Comparison of ENCODE assay signal across 28 cellular contexts in the genomic region with DNA sequence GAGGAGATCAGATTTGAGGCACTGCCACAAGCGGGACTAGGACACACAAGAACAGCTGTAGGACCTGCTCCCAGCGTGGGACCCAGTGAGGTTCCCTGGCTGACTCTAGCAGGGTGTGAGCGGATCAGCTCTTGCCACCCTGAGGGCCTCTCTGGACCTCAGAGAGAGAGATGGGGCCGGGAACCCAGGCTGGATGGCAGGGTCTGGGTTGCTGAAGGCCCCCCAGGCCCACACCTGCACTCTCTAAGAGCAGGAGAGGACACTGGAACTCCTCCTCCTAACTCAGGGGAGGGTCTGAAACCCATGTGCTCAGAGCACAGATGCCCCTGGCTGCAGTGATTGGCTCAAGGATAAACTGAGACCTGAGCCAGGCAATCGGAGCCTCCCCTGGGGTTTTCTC. TPM values are rescaled to one million over a fixed set of nuclear protein-coding genes. Genes with fewer than 3 reads are reported as not detected.
A peak's percentile ranks its signal among the peaks of the same experiment; 100 is the strongest.
DNase-seq lines count a peak whose midpoint lies in the region; ATAC-seq and TF ChIP-seq lines count a peak whose summit lies in the region.
"Had no signal": no experiment of that assay in that cellular context is flagged by ENCODE, and none has a peak within 500 bp of the region (broad histone marks: within the 10 kb centered on the region; RNA-seq: fewer than 3 reads in every experiment).

No MANE protein-coding gene starts in this region.

- no peaks in the 10 kb centered on the region for H3K27me3 ChIP-seq in spleen (replicated peaks in 1 of 7)
- no peaks in the 10 kb centered on the region for H3K27me3 ChIP-seq in thyroid gland
- H3K27me3 ChIP-seq in breast epithelium: no peaks in the 10 kb centered on the region
- H3K27me3 ChIP-seq: left lung, Peyer's patch, stomach, tibial nerve had no signal

- no peaks in the 10 kb centered on the region for H3K27me3 Mint-ChIP-seq in activated CD8-positive, alpha-beta T cell treated with anti-CD3 and anti-CD28 coated beads for 36 hours
- no peaks in the 10 kb centered on the region for H3K27me3 Mint-ChIP-seq in activated CD8-positive, alpha-beta T cell treated with anti-CD3 and anti-CD28 coated beads, Interleukin-2, amount 10 ng/mL, durations not matched to agents 7 days and 5 days (ENCODE audit: low read depth)
- H3K27me3 Mint-ChIP-seq in activated naive CD8-positive, alpha-beta T cell treated with anti-CD3 and anti-CD28 coated beads for 36 hours: no peaks in the 10 kb centered on the region
- H3K27me3 Mint-ChIP-seq: activated CD4-positive, alpha-beta T cell treated with anti-CD3 and anti-CD28 coated beads, Interleukin-2, amount 10 ng/mL, durations not matched to agents 7 days and 5 days; activated naive CD8-positive, alpha-beta T cell treated with anti-CD3 and anti-CD28 coated beads, Interleukin-2, amount 10 ng/mL, durations not matched to agents 7 days and 5 days had no signal

- H3K27ac Mint-ChIP-seq in activated CD8-positive, alpha-beta T cell treated with anti-CD3 and anti-CD28 coated beads for 36 hours: peak overlapping the region; percentile 88
- H3K27ac Mint-ChIP-seq in activated CD8-positive, alpha-beta T cell treated with anti-CD3 and anti-CD28 coated beads, Interleukin-2, amount 10 ng/mL, durations not matched to agents 7 days and 5 days: no peak overlapping the region
- H3K27ac Mint-ChIP-seq in activated naive CD8-positive, alpha-beta T cell treated with anti-CD3 and anti-CD28 coated beads for 36 hours: peak overlapping the region; percentile 29
- H3K27ac Mint-ChIP-seq: activated naive CD8-positive, alpha-beta T cell treated with anti-CD3 and anti-CD28 coated beads, Interleukin-2, amount 10 ng/mL, durations not matched to agents 7 days and 5 days had no signal

- no peak overlapping the region for H3K4me3 ChIP-seq in spleen
- H3K4me3 ChIP-seq in thyroid gland (replicated peaks in 1 of 3): no peak overlapping the region
- no peak overlapping the region for H3K4me3 ChIP-seq in breast epithelium
- H3K4me3 ChIP-seq: left lung, Peyer's patch, skin epidermis, stomach, tibial nerve had no signal

- CTCF ChIA-PET in activated CD8-positive, alpha-beta T cell treated with anti-CD3 and anti-CD28 coated beads for 36 hours (lab: Charles Lee): no interaction called here
- CTCF ChIA-PET in activated CD8-positive, alpha-beta T cell treated with anti-CD3 and anti-CD28 coated beads, Interleukin-2, amount 10 ng/mL, durations not matched to agents 7 days and 5 days (lab: Charles Lee): no interaction called here

- TF ChIP-seq POLR2A in GM19099 (IDR thresholded peaks at IDR 0.05; ENCODE audit: extremely low read depth, insufficient read length, low read depth) (peak; percentile 27), spleen (IDR thresholded peaks at IDR 0.05) (no peak), thyroid gland (IDR thresholded peaks at IDR 0.05) (no peak), breast epithelium (IDR thresholded peaks at IDR 0.05) (no peak)

- 90 to 100% (median 95%) methylated on average over 2 to 5 of the region's 5 CpGs for WGBS in spleen, 5 donors
- WGBS in thyroid gland, 2 donors: 83 to 92% methylated on average over 1 to 5 of the region's 5 CpGs

- H3K4me1 ChIP-seq in spleen: peaks cover 20 to 78% (median 47%) of the 10 kb centered on the region in 6 donors
- H3K4me1 ChIP-seq in thyroid gland: peaks cover 8 to 23% of the 10 kb centered on the region in 2 donors
- no peaks in the 10 kb centered on the region for H3K4me1 ChIP-seq in breast epithelium
- H3K4me1 ChIP-seq: parathyroid adenoma had no signal

- H3K36me3 ChIP-seq in spleen: peaks cover 0 to 90% (median 36%) of the 10 kb centered on the region in 6 donors
- H3K36me3 ChIP-seq in thyroid gland: peaks cover 13 to 15% of the 10 kb centered on the region in 2 donors
- peaks cover 9% of the 10 kb centered on the region for H3K36me3 ChIP-seq in breast epithelium

- POLR2A ChIA-PET in activated CD8-positive, alpha-beta T cell treated with anti-CD3 and anti-CD28 coated beads for 36 hours (lab: Charles Lee): interaction anchor here (0.9 to 13.2 kb wide), 4 partner anchors 8 to 222 kb away, joined by 3 to 167 read pairs (median 32); partner anchors contain the start of genes ATF5, IL4I1 and NUP62
- POLR2A ChIA-PET in activated CD8-positive, alpha-beta T cell treated with anti-CD3 and anti-CD28 coated beads, Interleukin-2, amount 10 ng/mL, durations not matched to agents 7 days and 5 days (lab: Charles Lee): interaction anchor here (0.6 to 1.8 kb wide), 4 partner anchors 10 to 319 kb away, joined by 3 to 7 read pairs (median 4); partner anchors contain the start of genes ATF5 and NUP62

- H3K4me1 Mint-ChIP-seq in activated CD8-positive, alpha-beta T cell treated with anti-CD3 and anti-CD28 coated beads for 36 hours (ENCODE audit: low read depth): peaks cover 67% of the 10 kb centered on the region
- H3K4me1 Mint-ChIP-seq in activated CD8-positive, alpha-beta T cell treated with anti-CD3 and anti-CD28 coated beads, Interleukin-2, amount 10 ng/mL, durations not matched to agents 7 days and 5 days (ENCODE audit: low read depth): peaks cover 30% of the 10 kb centered on the region
- peaks cover 45% of the 10 kb centered on the region for H3K4me1 Mint-ChIP-seq in activated naive CD8-positive, alpha-beta T cell treated with anti-CD3 and anti-CD28 coated beads for 36 hours

- H3K36me3 Mint-ChIP-seq in activated CD8-positive, alpha-beta T cell treated with anti-CD3 and anti-CD28 coated beads for 36 hours (ENCODE audit: low read depth): peaks cover 76% of the 10 kb centered on the region
- peaks cover 74% of the 10 kb centered on the region for H3K36me3 Mint-ChIP-seq in activated CD8-positive, alpha-beta T cell treated with anti-CD3 and anti-CD28 coated beads, Interleukin-2, amount 10 ng/mL, durations not matched to agents 7 days and 5 days (ENCODE audit: low read depth)
- H3K36me3 Mint-ChIP-seq in activated naive CD8-positive, alpha-beta T cell treated with anti-CD3 and anti-CD28 coated beads for 36 hours: peaks cover 61% of the 10 kb centered on the region

- H3K4me3 Mint-ChIP-seq in activated CD8-positive, alpha-beta T cell treated with anti-CD3 and anti-CD28 coated beads for 36 hours: no peak overlapping the region
- no peak overlapping the region for H3K4me3 Mint-ChIP-seq in activated CD8-positive, alpha-beta T cell treated with anti-CD3 and anti-CD28 coated beads, Interleukin-2, amount 10 ng/mL, durations not matched to agents 7 days and 5 days
- H3K4me3 Mint-ChIP-seq in activated naive CD8-positive, alpha-beta T cell treated with anti-CD3 and anti-CD28 coated beads for 36 hours: no peak overlapping the region
- H3K4me3 Mint-ChIP-seq: activated CD4-positive, alpha-beta T cell treated with anti-CD3 and anti-CD28 coated beads, Interleukin-2, amount 10 ng/mL, durations not matched to agents 7 days and 5 days; activated naive CD8-positive, alpha-beta T cell treated with anti-CD3 and anti-CD28 coated beads, Interleukin-2, amount 10 ng/mL, durations not matched to agents 7 days and 5 days; neural crest cell had no signal

- TF ChIP-seq CTCF in activated CD8-positive, alpha-beta T cell treated with anti-CD3 and anti-CD28 coated beads for 36 hours (IDR thresholded peaks at IDR 0.05): no peak
- TF ChIP-seq CTCF in spleen (IDR thresholded peaks at IDR 0.05 in 8 of 11, conservative IDR thresholded peaks at IDR 0.05 in 3 of 11) (no peak), thyroid gland (IDR thresholded peaks at IDR 0.05) (no peak), breast epithelium (IDR thresholded peaks at IDR 0.05) (no peak)

- no peak for ATAC-seq in activated CD8-positive, alpha-beta T cell treated with anti-CD3 and anti-CD28 coated beads for 36 hours
- no peak for ATAC-seq in activated CD8-positive, alpha-beta T cell treated with anti-CD3 and anti-CD28 coated beads, Interleukin-2, amount 10 ng/mL, durations not matched to agents 7 days and 5 days
- ATAC-seq: left lung had no signal

- H3K27ac ChIP-seq in spleen (peak overlapping the region in 6 of 8 donors; percentile 9 to 80 (median 64)), thyroid gland (no peak overlapping the region), breast epithelium (no peak overlapping the region)
- H3K27ac ChIP-seq: parathyroid adenoma, stomach, VCaP had no signal

- DNase-seq in activated CD8-positive, alpha-beta T cell treated with anti-CD3 and anti-CD28 coated beads for 36 hours: no peak
- DNase-seq in activated CD8-positive, alpha-beta T cell treated with anti-CD3 and anti-CD28 coated beads, Interleukin-2, amount 10 ng/mL, durations not matched to agents 7 days and 5 days: no peak
- no peak for DNase-seq in activated naive CD8-positive, alpha-beta T cell treated with anti-CD3 and anti-CD28 coated beads for 36 hours
- DNase-seq in spleen (no peak), thyroid gland (no peak), breast epithelium (ENCODE audit: low spot score in 2 of 2) (no peak), NCI-H748 treated with DMSO at 0.1 percent for 48 hours (lab: John Stamatoyannopoulos, UW) (no peak)
- DNase-seq: activated CD4-positive, alpha-beta T cell treated with anti-CD3 and anti-CD28 coated beads, Interleukin-2, amount 10 ng/mL, durations not matched to agents 7 days and 5 days; activated naive CD8-positive, alpha-beta T cell treated with anti-CD3 and anti-CD28 coated beads, Interleukin-2, amount 10 ng/mL, durations not matched to agents 7 days and 5 days; central memory CD4-positive, alpha-beta T cell; DMS153; erythroblast; glutamatergic neuron; Karpas-422; left lung; mesenchymal stem cell; NCI-H2029; Peyer's patch; retina; SIG-M5; stomach; T-helper 9 cell had no signal

- intact Hi-C loops in activated CD8-positive, alpha-beta T cell treated with anti-CD3 and anti-CD28 coated beads for 36 hours (cut with micrococcal nuclease): no loop called here
- intact Hi-C loops in spleen (cut with DNase I; ENCODE audit: low total_unique reads): no loop called here
- intact Hi-C loops in thyroid gland (cut with DNase I): no loop called here
- intact Hi-C loops in breast epithelium (cut with DNase I; ENCODE audit: low total_unique reads): no loop called here

- H3K9me3 Mint-ChIP-seq in activated CD8-positive, alpha-beta T cell treated with anti-CD3 and anti-CD28 coated beads for 36 hours: no peaks in the 10 kb centered on the region
- H3K9me3 Mint-ChIP-seq in activated CD8-positive, alpha-beta T cell treated with anti-CD3 and anti-CD28 coated beads, Interleukin-2, amount 10 ng/mL, durations not matched to agents 7 days and 5 days (ENCODE audit: insufficient read depth): no peaks in the 10 kb centered on the region
- no peaks in the 10 kb centered on the region for H3K9me3 Mint-ChIP-seq in activated naive CD8-positive, alpha-beta T cell treated with anti-CD3 and anti-CD28 coated beads for 36 hours
- H3K9me3 Mint-ChIP-seq: activated CD4-positive, alpha-beta T cell treated with anti-CD3 and anti-CD28 coated beads, Interleukin-2, amount 10 ng/mL, durations not matched to agents 7 days and 5 days; activated naive CD8-positive, alpha-beta T cell treated with anti-CD3 and anti-CD28 coated beads, Interleukin-2, amount 10 ng/mL, durations not matched to agents 7 days and 5 days; neural crest cell had no signal

- H3K9me3 ChIP-seq in spleen: no peaks in the 10 kb centered on the region
- no peaks in the 10 kb centered on the region for H3K9me3 ChIP-seq in thyroid gland
- no peaks in the 10 kb centered on the region for H3K9me3 ChIP-seq in breast epithelium
- H3K9me3 ChIP-seq: left lung, Peyer's patch, stomach, tibial nerve had no signal

RNA-seq across cellular contexts. Expression of gene IL4I1, which starts 13.5 kb away (rescaled TPM):
- total RNA-seq in activated CD8-positive, alpha-beta T cell treated with anti-CD3 and anti-CD28 coated beads for 36 hours: 10 to 100 TPM; 16.1 to 16.2 TPM
- 1 to 10 TPM; 1.2 to 1.6 TPM for total RNA-seq in activated CD8-positive, alpha-beta T cell treated with anti-CD3 and anti-CD28 coated beads, Interleukin-2, amount 10 ng/mL, durations not matched to agents 7 days and 5 days
- total RNA-seq in activated naive CD8-positive, alpha-beta T cell treated with anti-CD3 and anti-CD28 coated beads for 36 hours: 1 to 10 TPM; 2.3 to 2.9 TPM
- total RNA-seq in spleen: 10 to 100 TPM in 1 of 7 donors, 1 to 10 TPM in 6; 1.1 to 20.2 (median 2.8) TPM
- polyA plus RNA-seq in spleen: 1 to 10 TPM; 3.9 to 9.3 (median 6.4) TPM
- total RNA-seq in thyroid gland: under 1 TPM in 1 of 4 donors, not detected in 3; 0.83 TPM
- 1 to 10 TPM in 1 of 3 donors, under 1 TPM in 2; 0.48 to 2.2 (median 0.66) TPM for total RNA-seq in breast epithelium
- total RNA-seq: Peyer's patch had no signal

RNA-seq across cellular contexts. Expression of gene ATF5, which starts 18.8 kb away (rescaled TPM):
- total RNA-seq in activated CD8-positive, alpha-beta T cell treated with anti-CD3 and anti-CD28 coated beads for 36 hours: 10 to 100 TPM; 11.8 TPM
- 1 to 10 TPM; 7.1 to 9.3 TPM for total RNA-seq in activated CD8-positive, alpha-beta T cell treated with anti-CD3 and anti-CD28 coated beads, Interleukin-2, amount 10 ng/mL, durations not matched to agents 7 days and 5 days
- 10 to 100 TPM; 23.4 to 25.4 TPM for total RNA-seq in activated naive CD8-positive, alpha-beta T cell treated with anti-CD3 and anti-CD28 coated beads for 36 hours
- total RNA-seq in spleen: 10 to 100 TPM; 10.2 to 45.8 (median 22.8) TPM
- 10 to 100 TPM; 14.6 to 36.6 (median 16.8) TPM for polyA plus RNA-seq in spleen
- 10 to 100 TPM in 1 of 4 donors, 1 to 10 TPM in 3; 6.3 to 17.9 (median 8.0) TPM for total RNA-seq in thyroid gland
- total RNA-seq in breast epithelium: 10 to 100 TPM in 1 of 3 donors, 1 to 10 TPM in 2; 5.9 to 20.0 (median 8.2) TPM

RNA-seq across cellular contexts. Expression of gene NUP62, which starts 19.1 kb away (rescaled TPM):
- 100 to 1,000 TPM; 113 to 119 TPM for total RNA-seq in activated CD8-positive, alpha-beta T cell treated with anti-CD3 and anti-CD28 coated beads for 36 hours
- 100 to 1,000 TPM; 116 to 122 TPM for total RNA-seq in activated CD8-positive, alpha-beta T cell treated with anti-CD3 and anti-CD28 coated beads, Interleukin-2, amount 10 ng/mL, durations not matched to agents 7 days and 5 days
- total RNA-seq in activated naive CD8-positive, alpha-beta T cell treated with anti-CD3 and anti-CD28 coated beads for 36 hours: 100 to 1,000 TPM; 164 to 179 TPM
- total RNA-seq in spleen (10 to 100 TPM; 41.1 to 60.9 (median 51.4) TPM), thyroid gland (10 to 100 TPM; 27.5 to 32.3 (median 30.5) TPM), breast epithelium (10 to 100 TPM; 30.9 to 41.0 (median 36.4) TPM)
- polyA plus RNA-seq in spleen: 10 to 100 TPM; 17.3 to 35.1 (median 18.4) TPM

RNA-seq across cellular contexts. Expression of gene TBC1D17, which starts 32.7 kb away (rescaled TPM):
- total RNA-seq in activated CD8-positive, alpha-beta T cell treated with anti-CD3 and anti-CD28 coated beads for 36 hours: 10 to 100 TPM; 26.6 to 26.8 TPM
- 10 to 100 TPM; 28.6 to 30.8 TPM for total RNA-seq in activated CD8-positive, alpha-beta T cell treated with anti-CD3 and anti-CD28 coated beads, Interleukin-2, amount 10 ng/mL, durations not matched to agents 7 days and 5 days
- total RNA-seq in activated naive CD8-positive, alpha-beta T cell treated with anti-CD3 and anti-CD28 coated beads for 36 hours: 10 to 100 TPM; 22.6 to 24.0 TPM
- 10 to 100 TPM; 26.8 to 53.5 (median 38.2) TPM for total RNA-seq in spleen
- polyA plus RNA-seq in spleen: 10 to 100 TPM; 20.8 to 39.8 (median 34.9) TPM
- 10 to 100 TPM; 28.5 to 41.9 (median 39.7) TPM for total RNA-seq in thyroid gland
- total RNA-seq in breast epithelium: 10 to 100 TPM; 21.0 to 31.8 (median 30.4) TPM

RNA-seq across cellular contexts. Expression of gene AKT1S1, which starts 33.0 kb away (rescaled TPM):
- 10 to 100 TPM; 17.5 to 19.5 TPM for total RNA-seq in activated CD8-positive, alpha-beta T cell treated with anti-CD3 and anti-CD28 coated beads for 36 hours
- 10 to 100 TPM; 15.6 to 16.4 TPM for total RNA-seq in activated CD8-positive, alpha-beta T cell treated with anti-CD3 and anti-CD28 coated beads, Interleukin-2, amount 10 ng/mL, durations not matched to agents 7 days and 5 days
- 10 to 100 TPM; 21.0 to 22.7 TPM for total RNA-seq in activated naive CD8-positive, alpha-beta T cell treated with anti-CD3 and anti-CD28 coated beads for 36 hours
- total RNA-seq in spleen (10 to 100 TPM in 6 of 7 donors, 1 to 10 TPM in 1; 8.7 to 27.8 (median 20.1) TPM), thyroid gland (10 to 100 TPM; 16.7 to 26.0 (median 21.5) TPM), breast epithelium (10 to 100 TPM; 11.9 to 13.8 (median 12.5) TPM)
- polyA plus RNA-seq in spleen: 10 to 100 TPM; 11.6 to 24.8 (median 13.9) TPM

Comparison
In these comparisons a context has a peak if more than half of its experiments do, and no peak if none do; other contexts are left out.
1. H3K27ac ChIP-seq: peak in spleen (6 of 8); none in thyroid gland (0 of 3) and breast epithelium (0 of 2).